9 cellular contexts compared by ENCODE assay signal in genomic region chr9:128636556-128637530, GRCh38. TPM values are rescaled to one million over a fixed set of nuclear protein-coding genes. Genes with fewer than 3 reads are reported as not detected.
DNase-seq lines count a peak whose midpoint lies in the region; ATAC-seq and TF ChIP-seq lines count a peak whose summit lies in the region.
"Had no signal": no experiment of that assay in that cellular context is flagged by ENCODE, and none has a peak within 500 bp of the region (broad histone marks: within the 10 kb centered on the region; RNA-seq: fewer than 3 reads in every experiment).

No MANE protein-coding gene starts in this region.

- peak overlapping the region; percentile 80 for H3K27ac Mint-ChIP-seq in type B pancreatic cell

- H3K36me3 Mint-ChIP-seq in type B pancreatic cell, result no peaks in the 10 kb centered on the region

- no peaks in the 10 kb centered on the region for H3K27me3 Mint-ChIP-seq in type B pancreatic cell

- H3K4me3 ChIP-seq in WERI-Rb-1 (ENCODE audit: low read depth, low read length), result no peak overlapping the region
- H3K4me3 ChIP-seq in lower lobe of right lung, result no peak overlapping the region
- no peak overlapping the region for H3K4me3 ChIP-seq in GM23248
- H3K4me3 ChIP-seq: mucosa of descending colon had no signal

- H3K27ac ChIP-seq in WERI-Rb-1 (0 out of 2 replicates have a peak overlapping the region, but pooled peaks have one; percentile 10), lower lobe of right lung (peak overlapping the region; percentile 97), GM23248 (no peak overlapping the region)

- H3K4me3 Mint-ChIP-seq in type B pancreatic cell, result no peak overlapping the region

- intact Hi-C loops in lower lobe of right lung (cut with DNase I), result no loop called here

- no peaks in the 10 kb centered on the region for H3K79me2 ChIP-seq in GM23248 (ENCODE audit: insufficient read depth)

- H3K36me3 ChIP-seq in WERI-Rb-1 (peaks cover 94% of the 10 kb centered on the region), lower lobe of right lung (peaks cover 55% of the 10 kb centered on the region), GM23248 (ENCODE audit: low read depth) (peaks cover 12% of the 10 kb centered on the region; the same call in 1 of the 2 replicates)

- H4K20me1 ChIP-seq in GM23248 (ENCODE audit: insufficient read depth), result no peaks in the 10 kb centered on the region

- no peaks in the 10 kb centered on the region for H3K9me2 ChIP-seq in GM23248 (ENCODE audit: insufficient read depth)

- no peak overlapping the region for H2AFZ ChIP-seq in GM23248

- in situ Hi-C loops in GM23248 (cut with MboI), result no loop called here

- H3K4me1 Mint-ChIP-seq in type B pancreatic cell (ENCODE audit: unreplicated experiment), result no peaks in the 10 kb centered on the region

- H3K4me1 ChIP-seq in lower lobe of right lung (peaks cover 34% of the 10 kb centered on the region), GM23248 (ENCODE audit: insufficient read depth) (peaks cover 10% of the 10 kb centered on the region)

- H3K9ac ChIP-seq in GM23248, result no peak overlapping the region

- no peaks in the 10 kb centered on the region for H3K9me3 Mint-ChIP-seq in type B pancreatic cell

- DNase-seq in NCI-H345 (lab: John Stamatoyannopoulos, UW) (peak; percentile 29), NCI-H345 treated with DMSO at 0.1 percent for 48 hours (lab: John Stamatoyannopoulos, UW; ENCODE audit: unreplicated experiment) (no peak), WERI-Rb-1 (no peak), lower lobe of right lung (no peak), type B pancreatic cell (ENCODE audit: extremely low spot score, unreplicated experiment) (no peak), GM20000 (ENCODE audit: low spot score) (no peak), cortex of kidney (lab: John Stamatoyannopoulos, UW) (no peak), GM23248 (no peak)

- no peaks in the 10 kb centered on the region for H3K9me3 ChIP-seq in WERI-Rb-1 (ENCODE audit: severe bottlenecking)
- no peaks in the 10 kb centered on the region for H3K9me3 ChIP-seq in lower lobe of right lung
- H3K9me3 ChIP-seq in GM23248 (ENCODE audit: low read depth), result no peaks in the 10 kb centered on the region
- H3K9me3 ChIP-seq: mucosa of descending colon had no signal

- TF ChIP-seq CTCF in WERI-Rb-1 (IDR thresholded peaks at IDR 0.05; ENCODE audit: low read depth, low read length), result no peak
- TF ChIP-seq CTCF in lower lobe of right lung (IDR thresholded peaks at IDR 0.05), result no peak
- no peak for TF ChIP-seq CTCF in type B pancreatic cell (conservative IDR thresholded peaks at IDR 0.05)
- no peak for TF ChIP-seq CTCF in GM20000 (IDR thresholded peaks at IDR 0.05; ENCODE audit: extremely low read depth, missing control alignments)

- ATAC-seq in lower lobe of right lung, result no peak

- no peak overlapping the region for H3K4me2 ChIP-seq in GM23248 (ENCODE audit: unreplicated experiment)

- 90 to 93% methylated on average over 18 to 19 of the region's 20 CpGs for WGBS in GM23248 (ENCODE audit: low coverage in 1 of 2, low lambda C conversion rate in 2 of 2, missing lambda C conversion rate in 2 of 2), 2 experiments

- peaks cover 12% of the 10 kb centered on the region for H3F3A ChIP-seq in GM23248 (ENCODE audit: insufficient read depth)

- H3K27me3 ChIP-seq in WERI-Rb-1 (ENCODE audit: insufficient read depth, low read depth, severe bottlenecking) (no peaks in the 10 kb centered on the region), lower lobe of right lung (ENCODE audit: low read depth) (no peaks in the 10 kb centered on the region), GM23248 (replicated peaks; ENCODE audit: insufficient read depth) (no peaks in the 10 kb centered on the region)

RNA-seq across cellular contexts. Expression of gene DYNC2I2, which starts 19.8 kb away (rescaled TPM):
- total RNA-seq in lower lobe of right lung (37.3 TPM), type B pancreatic cell (ENCODE audit: low replicate concordance) (65.0 and 70.6 TPM in 2 replicates)
- 64.5 and 93.1 TPM in 2 replicates for total RNA-seq in GM23248 (2014; rRNA removed; shearing (Covaris generic))
- 58.8 and 60.8 TPM in 2 replicates for polyA plus RNA-seq in GM23248 (2016; fragmentation: Nextera tagmentation; extraction: Ambion mirVana)

RNA-seq across cellular contexts. Expression of gene SET, which starts 52.2 kb away (rescaled TPM):
- total RNA-seq in lower lobe of right lung, result 197 TPM
- total RNA-seq in type B pancreatic cell (ENCODE audit: low replicate concordance), result 450 and 545 TPM in 2 replicates
- 263 and 283 TPM in 2 replicates for total RNA-seq in GM23248 (2014; rRNA removed; shearing (Covaris generic))
- polyA plus RNA-seq in GM23248 (2016; fragmentation: Nextera tagmentation; extraction: Ambion mirVana), result 175 and 183 TPM in 2 replicates
